Comparison of ENCODE assay signal across 35 cellular contexts in genomic region chr5:123436201-123436600, GRCh38.
"Had no signal": no experiment of that assay in that cellular context is flagged by ENCODE, and none has a peak within 500 bp of the region (broad histone marks: within the 10 kb centered on the region; RNA-seq: fewer than 3 reads in every experiment).

No MANE protein-coding gene starts in this region.

- H3K4me3 Mint-ChIP-seq: activated B cell treated with CpG ODN at 0.5 μM for 24 hours; activated CD4-positive, alpha-beta memory T cell treated with anti-CD3 and anti-CD28 coated beads for 36 hours; activated naive CD4-positive, alpha-beta T cell treated with anti-CD3 and anti-CD28 coated beads, Interleukin-2, amount 50 U/mL, for 24 hours; activated naive CD8-positive, alpha-beta T cell treated with anti-CD3 and anti-CD28 coated beads, Interleukin-2, amount 10 ng/mL, durations not matched to agents 7 days and 5 days; activated T-cell treated with anti-CD3 and anti-CD28 coated beads, Interleukin-2, amount 50 U/mL, for 4 hours; activated T-helper 1 cell treated with anti-CD3 and anti-CD28 coated beads, Interleukin-12 subunit alpha, Interleukin-12 subunit beta, Interleukin-2, Interleukin-4 antibody, amounts not matched to agents 30 ng/mL and 10 ng/mL and 1 ng/mL, durations not matched to agents 14 hours and 24 hours and 36 hours; T-helper 1 cell treated with Interleukin-12 subunit alpha and Interleukin-12 subunit beta and Interleukin-4 antibody, amounts not matched to agents 30 μg/mL and 1 μg/mL, for 36 hours; T-helper 2 cell treated with Interferon-gamma antibody and Interleukin-4, amounts not matched to agents 5 μg/mL and 100 μg/mL, for 36 hours had no signal

- H3K36me3 ChIP-seq: breast epithelium, MG63, Peyer's patch, SJSA1 had no signal

- H3K4me2 ChIP-seq: SK-N-SH had no signal

- H3K4me3 ChIP-seq: body of pancreas, breast epithelium, MG63, Peyer's patch, SJSA1 had no signal

- H3K4me1 ChIP-seq: breast epithelium, Peyer's patch, SJSA1 had no signal

- H3K9ac ChIP-seq: SK-N-SH had no signal

- H3K36me3 Mint-ChIP-seq: activated CD4-positive, alpha-beta memory T cell treated with anti-CD3 and anti-CD28 coated beads for 36 hours; activated naive CD4-positive, alpha-beta T cell treated with anti-CD3 and anti-CD28 coated beads, Interleukin-2, amount 50 U/mL, for 24 hours; activated naive CD8-positive, alpha-beta T cell treated with anti-CD3 and anti-CD28 coated beads, Interleukin-2, amount 10 ng/mL, durations not matched to agents 7 days and 5 days had no signal

- ATAC-seq: activated T-cell treated with anti-CD3 and anti-CD28 coated beads, Interleukin-2, amount 50 U/mL, for 4 hours; body of pancreas; PC-3 had no signal

- H3K4me1 Mint-ChIP-seq: activated B cell treated with CpG ODN at 0.5 μM for 24 hours; activated naive CD8-positive, alpha-beta T cell treated with anti-CD3 and anti-CD28 coated beads, Interleukin-2, amount 10 ng/mL, durations not matched to agents 7 days and 5 days had no signal

- H3K9me3 Mint-ChIP-seq: activated CD4-positive, alpha-beta memory T cell treated with anti-CD3 and anti-CD28 coated beads for 36 hours; activated naive CD4-positive, alpha-beta T cell treated with anti-CD3 and anti-CD28 coated beads, Interleukin-2, amount 50 U/mL, for 24 hours; activated naive CD8-positive, alpha-beta T cell treated with anti-CD3 and anti-CD28 coated beads, Interleukin-2, amount 10 ng/mL, durations not matched to agents 7 days and 5 days; activated T-cell treated with anti-CD3 and anti-CD28 coated beads, Interleukin-2, amount 50 U/mL, for 4 hours; activated T-helper 1 cell treated with anti-CD3 and anti-CD28 coated beads, Interleukin-12 subunit alpha, Interleukin-12 subunit beta, Interleukin-2, Interleukin-4 antibody, amounts not matched to agents 30 ng/mL and 10 ng/mL and 1 ng/mL, durations not matched to agents 14 hours and 24 hours and 36 hours; T-helper 1 cell treated with Interleukin-12 subunit alpha and Interleukin-12 subunit beta and Interleukin-4 antibody, amounts not matched to agents 30 μg/mL and 1 μg/mL, for 36 hours; T-helper 2 cell treated with Interferon-gamma antibody and Interleukin-4, amounts not matched to agents 5 μg/mL and 100 μg/mL, for 36 hours had no signal

- H3K27me3 ChIP-seq: body of pancreas, breast epithelium, MG63, Peyer's patch, SJSA1 had no signal

- H3K9me2 ChIP-seq: SK-N-SH had no signal

- H3K27ac Mint-ChIP-seq: activated B cell treated with CpG ODN at 0.5 μM for 24 hours; activated CD4-positive, alpha-beta memory T cell treated with anti-CD3 and anti-CD28 coated beads for 36 hours; activated naive CD4-positive, alpha-beta T cell treated with anti-CD3 and anti-CD28 coated beads, Interleukin-2, amount 50 U/mL, for 24 hours; activated naive CD8-positive, alpha-beta T cell treated with anti-CD3 and anti-CD28 coated beads, Interleukin-2, amount 10 ng/mL, durations not matched to agents 7 days and 5 days; activated T-helper 1 cell treated with anti-CD3 and anti-CD28 coated beads, Interleukin-12 subunit alpha, Interleukin-12 subunit beta, Interleukin-2, Interleukin-4 antibody, amounts not matched to agents 30 ng/mL and 10 ng/mL and 1 ng/mL, durations not matched to agents 14 hours and 24 hours and 36 hours; T-helper 1 cell treated with Interleukin-12 subunit alpha and Interleukin-12 subunit beta and Interleukin-4 antibody, amounts not matched to agents 30 μg/mL and 1 μg/mL, for 36 hours; T-helper 2 cell treated with Interferon-gamma antibody and Interleukin-4, amounts not matched to agents 5 μg/mL and 100 μg/mL, for 36 hours had no signal

- H3K27ac ChIP-seq: body of pancreas, breast epithelium, Peyer's patch, SJSA1 had no signal

- H3K9me3 ChIP-seq: body of pancreas, breast epithelium, MG63, Peyer's patch, SJSA1, SK-N-SH had no signal

- DNase-seq: activated B cell treated with CpG ODN at 0.5 μM for 24 hours; activated CD4-positive, alpha-beta memory T cell treated with anti-CD3 and anti-CD28 coated beads for 36 hours; activated CD4-positive, alpha-beta T cell treated with anti-CD3 and anti-CD28 coated beads for 4 hours; activated CD4-positive, alpha-beta T cell treated with anti-CD3 and anti-CD28 coated beads, Interleukin-2, amount 50 U/mL, for 1 hour; activated CD4-positive, CD25-positive, alpha-beta regulatory T cell treated with anti-CD3 and anti-CD28 coated beads, Interleukin-2, amount 50 U/mL, for 72 hours; activated CD8-positive, alpha-beta memory T cell treated with anti-CD3 and anti-CD28 coated beads, Interleukin-2, amount 50 U/mL, for 4 hours; activated effector memory CD4-positive, alpha-beta T cell treated with anti-CD3 and anti-CD28 coated beads, Interleukin-2, amount 50 U/mL, for 16 hours; activated naive CD4-positive, alpha-beta T cell; activated naive CD8-positive, alpha-beta T cell treated with anti-CD3 and anti-CD28 coated beads, Interleukin-2, amount 10 ng/mL, durations not matched to agents 7 days and 5 days; activated T-cell treated with anti-CD3 and anti-CD28 coated beads for 4 hours; activated T-cell treated with anti-CD3 and anti-CD28 coated beads, Interleukin-2, amount 50 U/mL, for 4 hours; body of pancreas; Kasumi-1; MG63; NCI-H1048; NCI-H1105 treated with DMSO at 0.1 percent for 48 hours; NCI-H1436 treated with DMSO at 0.1 percent for 48 hours; NCI-H1694 treated with DMSO at 0.1 percent for 48 hours; NCI-H2029; NCI-H2171; NCI-H510A; NCI-H526; NCI-H748 treated with DMSO at 0.1 percent for 48 hours; NK-92 treated with Interleukin-12 subunit alpha and Interleukin-12 subunit beta, amount 100 ng/mL, for 24 hours; PC-3; Peyer's patch; RPMI8226; SHP77 treated with DMSO at 0.1 percent for 48 hours; SK-N-SH had no signal
